In the genomic region with DNA sequence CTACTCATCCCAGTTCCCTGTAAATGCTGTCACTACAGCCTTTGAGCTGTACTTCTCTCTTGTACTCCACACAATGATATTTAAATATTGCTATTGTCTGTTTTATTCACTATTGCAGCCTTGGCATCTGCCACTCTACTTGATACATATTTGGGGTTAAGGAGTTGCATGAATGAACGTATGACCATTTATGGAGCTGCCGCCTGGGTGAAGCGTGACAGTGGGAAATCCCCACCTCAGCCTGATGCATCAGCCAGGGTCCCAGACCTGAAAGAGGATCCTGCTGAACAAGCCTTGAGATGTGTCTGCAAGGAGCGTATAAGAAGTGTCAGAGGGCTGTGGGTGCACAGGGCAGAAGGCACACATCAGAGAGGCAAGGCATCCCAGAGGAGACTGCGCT, we compare ENCODE assay signal across 8 cellular contexts. TPM values are rescaled to one million over a fixed set of nuclear protein-coding genes. Genes with fewer than 3 reads are reported as not detected.
DNase-seq lines count a peak whose midpoint lies in the region; ATAC-seq lines count a peak whose summit lies in the region.

No MANE protein-coding gene starts in this region.

- no peak overlapping the region for H3K9ac ChIP-seq in mesenchymal stem cell (ENCODE audit: low read length)

- no peak overlapping the region for H2BK5ac ChIP-seq in mesenchymal stem cell (ENCODE audit: low read depth, low read length, poor library complexity, severe bottlenecking)

- DNase-seq in activated CD4-positive, alpha-beta T cell treated with anti-CD3 and anti-CD28 coated beads, Interleukin-2, amount 50 U/mL, for 1 hour, result peak; percentile 16
- peak; percentile 31 to 32 for DNase-seq in stimulated activated CD4-positive, alpha-beta T cell treated with anti-CD3 and anti-CD28 coated beads, Interleukin-12 subunit alpha, Interleukin-12 subunit beta, amount 100 ng/mL, for 24 hours (ENCODE audit: low read depth in 2 of 2)
- DNase-seq in DMS53 (lab: John Stamatoyannopoulos, UW) (no peak), midbrain (lab: John Stamatoyannopoulos, UW) (no peak), mesenchymal stem cell (no peak), middle frontal gyrus (ENCODE audit: extremely low spot score, low spot score) (no peak)

- no peak overlapping the region for H2BK15ac ChIP-seq in mesenchymal stem cell (ENCODE audit: low read depth, poor library complexity, severe bottlenecking)

- no peak overlapping the region for H3K4me3 ChIP-seq in mesenchymal stem cell (ENCODE audit: insufficient read depth in 1 of 2, low read depth in 1 of 2, low read length in 2 of 2)

- H3K36me3 ChIP-seq in mesenchymal stem cell (ENCODE audit: control insufficient read depth in 1 of 2, insufficient read depth in 2 of 2, low read depth in 1 of 2, low read length in 2 of 2), result no peaks in the 10 kb centered on the region

- no peak overlapping the region for H3K27ac ChIP-seq in mesenchymal stem cell (ENCODE audit: low read length, poor library complexity, severe bottlenecking)

- H2AK5ac ChIP-seq in mesenchymal stem cell (ENCODE audit: low read length, severe bottlenecking), result no peak overlapping the region

- H2BK120ac ChIP-seq in mesenchymal stem cell (ENCODE audit: low read depth, low read length), result no peak overlapping the region

- no peak overlapping the region for H3K18ac ChIP-seq in mesenchymal stem cell (ENCODE audit: low read depth in 1 of 2, low read length in 2 of 2)

- no peaks in the 10 kb centered on the region for H3K9me3 ChIP-seq in mesenchymal stem cell (ENCODE audit: control insufficient read depth, low read length)

- H3K79me1 ChIP-seq in mesenchymal stem cell (replicated peaks; ENCODE audit: low read length, poor library complexity, severe bottlenecking), result no peaks in the 10 kb centered on the region

- ATAC-seq in GM18517 (IDR thresholded peaks at IDR 0.05; ENCODE audit: unreplicated experiment), result peak; percentile 95
- ATAC-seq in HG02852 (IDR thresholded peaks at IDR 0.05; ENCODE audit: unreplicated experiment), result peak; percentile 85

- H2BK12ac ChIP-seq in mesenchymal stem cell (ENCODE audit: low read length in 2 of 2), result no peak overlapping the region

- peaks cover 18 to 45% of the 10 kb centered on the region in 2 experiments for H3K27me3 ChIP-seq in mesenchymal stem cell (ENCODE audit: control insufficient read depth in 1 of 2, insufficient read depth in 1 of 2, low read length in 2 of 2)

- no peak overlapping the region for H2AFZ ChIP-seq in mesenchymal stem cell (ENCODE audit: low read depth, low read length)

- H3K14ac ChIP-seq in mesenchymal stem cell (ENCODE audit: low read length in 2 of 2), result no peak overlapping the region

- H3K4me2 ChIP-seq in mesenchymal stem cell (ENCODE audit: low read length, poor library complexity, severe bottlenecking), result no peak overlapping the region

- no peak overlapping the region for H4K91ac ChIP-seq in mesenchymal stem cell (ENCODE audit: low read length)

- no peak overlapping the region for H4K8ac ChIP-seq in mesenchymal stem cell (ENCODE audit: low read length)

- 88% methylated on average over 5 of the region's 5 CpGs for WGBS in mesenchymal stem cell

- no peaks in the 10 kb centered on the region for H3K4me1 ChIP-seq in mesenchymal stem cell (ENCODE audit: control insufficient read depth, insufficient read depth, low read depth, low read length)

- H3K4ac ChIP-seq in mesenchymal stem cell (ENCODE audit: low read depth in 1 of 2, low read length in 2 of 2), result no peak overlapping the region

- H3K23ac ChIP-seq in mesenchymal stem cell (ENCODE audit: low read length in 2 of 2), result no peak overlapping the region

RNA-seq across cellular contexts. Expression of a gene that starts 39.1 kb away (rescaled TPM):
- polyA plus RNA-seq in mesenchymal stem cell (2013, experiment 1 of 2), result 35.3 TPM
- 39.0 TPM for polyA plus RNA-seq in mesenchymal stem cell (2013, experiment 2 of 2)

RNA-seq across cellular contexts. Expression of a gene that starts 43.1 kb away (rescaled TPM):
- polyA plus RNA-seq in mesenchymal stem cell (2013, experiment 1 of 2), result 77.0 TPM
- 76.1 TPM for polyA plus RNA-seq in mesenchymal stem cell (2013, experiment 2 of 2)

Comparison
In these comparisons a context has a peak if more than half of its experiments do, and no peak if none do; other contexts are left out.
1. DNase-seq: peak in activated CD4-positive, alpha-beta T cell treated with anti-CD3 and anti-CD28 coated beads, Interleukin-2, amount 50 U/mL, for 1 hour (single experiment) and stimulated activated CD4-positive, alpha-beta T cell treated with anti-CD3 and anti-CD28 coated beads, Interleukin-12 subunit alpha, Interleukin-12 subunit beta, amount 100 ng/mL, for 24 hours (2 of 2); none in DMS53 (single experiment), midbrain (single experiment), mesenchymal stem cell (single experiment) and middle frontal gyrus (single experiment).